17 cellular contexts compared by ENCODE assay signal in genomic region chr3:82293867-82294266, GRCh38.
DNase-seq lines count a peak whose midpoint lies in the region; ATAC-seq and TF ChIP-seq lines count a peak whose summit lies in the region.
"Had no signal": no experiment of that assay in that cellular context is flagged by ENCODE, and none has a peak within 500 bp of the region (broad histone marks: within the 10 kb centered on the region; RNA-seq: fewer than 3 reads in every experiment).

No MANE protein-coding gene starts in this region.

- H3K36me3 Mint-ChIP-seq in endodermal cell (ENCODE audit: low read depth): no peaks in the 10 kb centered on the region

- H3K27ac Mint-ChIP-seq in endodermal cell: no peak overlapping the region
- H3K27ac Mint-ChIP-seq: activated B cell treated with CpG ODN at 0.5 μM for 24 hours; activated T-helper 1 cell treated with anti-CD3 and anti-CD28 coated beads, Interleukin-12 subunit alpha, Interleukin-12 subunit beta, Interleukin-2, Interleukin-4 antibody, amounts not matched to agents 30 ng/mL and 10 ng/mL and 1 ng/mL, durations not matched to agents 14 hours and 24 hours and 36 hours; CD4-positive, alpha-beta T cell; HFFc6 had no signal

- peak; percentile 92 for ATAC-seq in GM18907 (IDR thresholded peaks at IDR 0.05; ENCODE audit: unreplicated experiment)
- peak; percentile 69 for ATAC-seq in GM21723 (IDR thresholded peaks at IDR 0.05; ENCODE audit: unreplicated experiment)
- ATAC-seq in HG03097 (IDR thresholded peaks at IDR 0.05; ENCODE audit: low FRiP score, unreplicated experiment): peak; percentile 75
- no peak for ATAC-seq in lower lobe of right lung
- ATAC-seq: pancreas; Right ventricle myocardium inferior; stimulated activated naive CD8-positive, alpha-beta T cell treated with anti-CD3 and anti-CD28 coated beads, Interleukin-15, Interleukin-2, amounts not matched to agents 100 U/mL and 50 U/mL, for 24 hours had no signal

- H3K27ac ChIP-seq in SJCRH30 (peak overlapping the region; percentile 73), endodermal cell (ENCODE audit: low read depth, low read length) (no peak overlapping the region), lower lobe of right lung (no peak overlapping the region)
- H3K27ac ChIP-seq: brain microvascular endothelial cell, pancreas had no signal

- intact Hi-C loops in lower lobe of right lung (cut with DNase I): no loop called here

- no peak overlapping the region for H3K9ac ChIP-seq in endodermal cell (ENCODE audit: extremely low read depth, low read length, poor library complexity, severe bottlenecking)

- no peak for TF ChIP-seq CTCF in endodermal cell (conservative IDR thresholded peaks at IDR 0.05)
- TF ChIP-seq CTCF in lower lobe of right lung (IDR thresholded peaks at IDR 0.05): no peak

- no peak overlapping the region for H3K4me3 ChIP-seq in SJCRH30
- no peak overlapping the region for H3K4me3 ChIP-seq in endodermal cell (ENCODE audit: low read length)
- H3K4me3 ChIP-seq in lower lobe of right lung: no peak overlapping the region
- H3K4me3 ChIP-seq: pancreas had no signal

- peaks cover 12% of the 10 kb centered on the region for H3K4me1 ChIP-seq in SJCRH30
- H3K4me1 ChIP-seq in endodermal cell (ENCODE audit: control insufficient read depth, insufficient read depth, low read length): no peaks in the 10 kb centered on the region
- H3K4me1 ChIP-seq in lower lobe of right lung: no peaks in the 10 kb centered on the region
- H3K4me1 ChIP-seq: pancreas had no signal

- no peaks in the 10 kb centered on the region for H3K27me3 ChIP-seq in SJCRH30
- no peaks in the 10 kb centered on the region for H3K27me3 ChIP-seq in endodermal cell (ENCODE audit: control insufficient read depth, insufficient read depth, low read length, poor library complexity, severe bottlenecking)
- no peaks in the 10 kb centered on the region for H3K27me3 ChIP-seq in lower lobe of right lung (ENCODE audit: low read depth)
- H3K27me3 ChIP-seq: brain microvascular endothelial cell, pancreas had no signal

- H3K36me3 ChIP-seq in SJCRH30: no peaks in the 10 kb centered on the region
- H3K36me3 ChIP-seq in endodermal cell (ENCODE audit: control insufficient read depth, insufficient read depth, low read length): no peaks in the 10 kb centered on the region
- H3K36me3 ChIP-seq in lower lobe of right lung: no peaks in the 10 kb centered on the region
- H3K36me3 ChIP-seq: brain microvascular endothelial cell, pancreas had no signal

- no peaks in the 10 kb centered on the region for H3K9me3 Mint-ChIP-seq in endodermal cell
- H3K9me3 Mint-ChIP-seq: activated T-helper 1 cell treated with anti-CD3 and anti-CD28 coated beads, Interleukin-12 subunit alpha, Interleukin-12 subunit beta, Interleukin-2, Interleukin-4 antibody, amounts not matched to agents 30 ng/mL and 10 ng/mL and 1 ng/mL, durations not matched to agents 14 hours and 24 hours and 36 hours had no signal

- H3K4me3 Mint-ChIP-seq in endodermal cell: no peak overlapping the region
- H3K4me3 Mint-ChIP-seq: activated B cell treated with CpG ODN at 0.5 μM for 24 hours; activated T-helper 1 cell treated with anti-CD3 and anti-CD28 coated beads, Interleukin-12 subunit alpha, Interleukin-12 subunit beta, Interleukin-2, Interleukin-4 antibody, amounts not matched to agents 30 ng/mL and 10 ng/mL and 1 ng/mL, durations not matched to agents 14 hours and 24 hours and 36 hours; CD4-positive, alpha-beta T cell; HFFc6 had no signal

- DNase-seq in SJCRH30 (no peak), NOMO-1 treated with dmso at 0.1 percent for 144 hours (lab: John Stamatoyannopoulos, UW; ENCODE audit: unreplicated experiment) (no peak), endodermal cell (no peak), lower lobe of right lung (no peak), SKM-1 treated with dmso at 0.1 percent for 144 hours (lab: John Stamatoyannopoulos, UW; ENCODE audit: unreplicated experiment) (no peak)
- DNase-seq: activated B cell treated with CpG ODN at 0.5 μM for 24 hours; brain microvascular endothelial cell; CD4-positive, alpha-beta T cell; HFFc6; pancreas; stimulated activated CD4-positive, alpha-beta T cell treated with anti-CD3 and anti-CD28 coated beads, Interleukin-2, amount 100 ng/mL, for 24 hours; stimulated activated naive CD8-positive, alpha-beta T cell treated with anti-CD3 and anti-CD28 coated beads, Interleukin-15, Interleukin-2, amounts not matched to agents 100 U/mL and 50 U/mL, for 24 hours had no signal

- no peaks in the 10 kb centered on the region for H3K4me1 Mint-ChIP-seq in endodermal cell
- H3K4me1 Mint-ChIP-seq: activated B cell treated with CpG ODN at 0.5 μM for 24 hours had no signal

- H3K27me3 Mint-ChIP-seq in endodermal cell (ENCODE audit: insufficient read depth): no peaks in the 10 kb centered on the region
- H3K27me3 Mint-ChIP-seq: activated B cell treated with CpG ODN at 0.5 μM for 24 hours; CD4-positive, alpha-beta T cell had no signal

- H3K9me3 ChIP-seq in SJCRH30 (replicated peaks): no peaks in the 10 kb centered on the region
- H3K9me3 ChIP-seq in endodermal cell (ENCODE audit: control insufficient read depth, low read length): no peaks in the 10 kb centered on the region
- no peaks in the 10 kb centered on the region for H3K9me3 ChIP-seq in lower lobe of right lung

Comparison
In these comparisons a context has a peak if more than half of its experiments do, and no peak if none do; other contexts are left out.
1. ATAC-seq: peak in GM18907 (single experiment), GM21723 (single experiment) and HG03097 (single experiment); none in lower lobe of right lung (0 of 2).